Comparison of ENCODE assay signal across 1 cellular context in the genomic region with DNA sequence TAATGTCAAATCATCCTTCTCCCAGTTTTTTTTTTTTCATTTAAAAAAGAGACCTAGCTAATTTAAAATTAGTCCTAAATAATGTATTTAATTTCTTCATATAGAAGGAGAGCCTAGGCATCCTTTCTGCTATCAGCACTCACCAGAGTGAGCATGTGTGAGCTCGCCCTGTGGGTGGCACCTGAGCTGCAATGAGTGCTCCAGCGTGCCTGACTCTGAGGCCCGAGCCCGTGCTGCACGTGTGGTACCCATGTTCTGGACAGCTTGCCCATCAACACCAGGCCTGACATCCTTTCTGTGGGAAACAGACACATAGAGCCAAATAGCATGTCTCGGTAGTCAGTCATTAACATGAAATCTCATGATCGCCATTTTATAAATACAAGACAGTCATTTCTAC.
TF ChIP-seq lines count a peak whose summit lies in the region.

No MANE protein-coding gene starts in this region.

TF ChIP-seq in GM12878, 131 proteins besides CTCF, POLR2A, EP300 and RAD21 (continued from another document):
- no peak for TF ChIP-seq POLR2AphosphoS5 (IDR thresholded peaks at IDR 0.05; ENCODE audit: low read length)
- TF ChIP-seq, protein P1, sequence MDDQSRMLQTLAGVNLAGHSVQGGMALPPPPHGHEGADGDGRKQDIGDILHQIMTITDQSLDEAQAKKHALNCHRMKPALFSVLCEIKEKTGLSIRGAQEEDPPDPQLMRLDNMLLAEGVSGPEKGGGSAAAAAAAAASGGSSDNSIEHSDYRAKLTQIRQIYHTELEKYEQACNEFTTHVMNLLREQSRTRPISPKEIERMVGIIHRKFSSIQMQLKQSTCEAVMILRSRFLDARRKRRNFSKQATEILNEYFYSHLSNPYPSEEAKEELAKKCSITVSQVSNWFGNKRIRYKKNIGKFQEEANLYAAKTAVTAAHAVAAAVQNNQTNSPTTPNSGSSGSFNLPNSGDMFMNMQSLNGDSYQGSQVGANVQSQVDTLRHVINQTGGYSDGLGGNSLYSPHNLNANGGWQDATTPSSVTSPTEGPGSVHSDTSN (IDR thresholded peaks at IDR 0.05; ENCODE audit: insufficient replicate concordance, low read depth, low read length): no peak
- no peak for TF ChIP-seq CBFB (IDR thresholded peaks at IDR 0.05; ENCODE audit: low read depth)
- no peak for TF ChIP-seq NR2F1 (conservative IDR thresholded peaks at IDR 0.05)
- TF ChIP-seq ZSCAN29 (IDR thresholded peaks at IDR 0.05): no peak
- no peak for TF ChIP-seq SUZ12 (IDR thresholded peaks at IDR 0.05; ENCODE audit: unreplicated experiment)
- TF ChIP-seq BHLHE40 (IDR thresholded peaks at IDR 0.05; ENCODE audit: borderline replicate concordance in 1 of 2, low read depth in 2 of 2, low read length in 1 of 2): no peak
- no peak for TF ChIP-seq MEF2B (IDR thresholded peaks at IDR 0.05; ENCODE audit: partially characterized antibody, poor library complexity, severe bottlenecking)
- no peak for TF ChIP-seq ASH2L (IDR thresholded peaks at IDR 0.05; ENCODE audit: borderline replicate concordance, low read depth)
- TF ChIP-seq BACH1 (IDR thresholded peaks at IDR 0.05; ENCODE audit: borderline replicate concordance): no peak
- TF ChIP-seq ESRRA (IDR thresholded peaks at IDR 0.05; ENCODE audit: low read length): no peak
- TF ChIP-seq SMARCA5 (IDR thresholded peaks at IDR 0.05): no peak
